18 cellular contexts compared by ENCODE assay signal in genomic region chr5:163622796-163623195, GRCh38.
"Had no signal": no experiment of that assay in that cellular context is flagged by ENCODE, and none has a peak within 500 bp of the region (broad histone marks: within the 10 kb centered on the region; RNA-seq: fewer than 3 reads in every experiment).

No MANE protein-coding gene starts in this region.

- H3K4me3 ChIP-seq: gastrocnemius medialis, lower lobe of right lung, pancreas, right lobe of liver, smooth muscle cell, stomach, thyroid gland had no signal

- DNase-seq: cortex of kidney; effector memory CD8-positive, alpha-beta T cell; gastrocnemius medialis; head of caudate nucleus; left ventricle myocardium superior; lower lobe of right lung; naive thymus-derived CD8-positive, alpha-beta T cell; nephron progenitor cell; pancreas; right lobe of liver; stimulated activated CD4-positive, alpha-beta T cell treated with anti-CD3 and anti-CD28 coated beads, Interleukin-12 subunit alpha, Interleukin-12 subunit beta, amount 100 ng/mL, for 4 hours; stimulated activated CD4-positive, alpha-beta T cell treated with anti-CD3 and anti-CD28 coated beads, Interleukin-1b, Interleukin-23, amount 100 ng/mL, for 48 hours; stimulated activated CD4-positive, alpha-beta T cell treated with anti-CD3 and anti-CD28 coated beads, Interleukin-4, amount 100 ng/mL, for 24 hours; stimulated activated naive CD4-positive, alpha-beta T cell treated with Interleukin-2 at 50 U/mL for 16 hours; stomach; thyroid gland; trophoblast cell had no signal
